Comparison of ENCODE assay signal across 31 cellular contexts in genomic region chr11:25576320-25576719, GRCh38.
"Had no signal": no experiment of that assay in that cellular context is flagged by ENCODE, and none has a peak within 500 bp of the region (broad histone marks: within the 10 kb centered on the region; RNA-seq: fewer than 3 reads in every experiment).

No MANE protein-coding gene starts in this region.

- H3K27ac ChIP-seq: colonic mucosa, epithelial cell of prostate, heart right ventricle, neural progenitor cell, parathyroid adenoma, right atrium auricular region, suprapubic skin, vagina had no signal

- H3K36me3 Mint-ChIP-seq: neural progenitor cell had no signal

- H3K9me3 Mint-ChIP-seq: endodermal cell, nephron, neural progenitor cell had no signal

- H3K4me3 Mint-ChIP-seq: dendritic cell treated with granulocyte-macrophage colony-stimulating factor and Interleukin-4, amounts not matched to agents 40 ng/mL and 50 ng/mL, for 4 days; endodermal cell; naive thymus-derived CD4-positive, alpha-beta T cell; nephron; neural progenitor cell; stimulated activated naive CD8-positive, alpha-beta T cell treated with anti-CD3 and anti-CD28 coated beads, Interleukin-15, amount 100 ng/mL, for 72 hours had no signal

- H3K4me1 Mint-ChIP-seq: naive thymus-derived CD4-positive, alpha-beta T cell; nephron; stimulated activated naive CD8-positive, alpha-beta T cell treated with anti-CD3 and anti-CD28 coated beads, Interleukin-15, amount 100 ng/mL, for 72 hours had no signal

- H3K4me1 ChIP-seq: colonic mucosa, heart right ventricle, parathyroid adenoma, right atrium auricular region, suprapubic skin, vagina had no signal

- ATAC-seq: esophagus mucosa; heart right ventricle; left colon; naive thymus-derived CD4-positive, alpha-beta T cell; sciatic nerve; stimulated activated naive CD8-positive, alpha-beta T cell treated with anti-CD3 and anti-CD28 coated beads, Interleukin-15, amount 100 ng/mL, for 72 hours had no signal

- H3K9me3 ChIP-seq: colonic mucosa, right atrium auricular region, suprapubic skin, vagina had no signal

- H3K27ac Mint-ChIP-seq: dendritic cell treated with granulocyte-macrophage colony-stimulating factor and Interleukin-4, amounts not matched to agents 40 ng/mL and 50 ng/mL, for 4 days; endodermal cell; naive thymus-derived CD4-positive, alpha-beta T cell; nephron; neural progenitor cell; progenitor cell of endocrine pancreas; stimulated activated naive CD8-positive, alpha-beta T cell treated with anti-CD3 and anti-CD28 coated beads, Interleukin-15, amount 100 ng/mL, for 72 hours had no signal

- H3K4me3 ChIP-seq: colonic mucosa, heart right ventricle, neural progenitor cell, right atrium auricular region, smooth muscle cell, suprapubic skin, vagina had no signal

- H3K27me3 ChIP-seq: colonic mucosa, heart right ventricle, right atrium auricular region, suprapubic skin, vagina had no signal

- H3K36me3 ChIP-seq: colonic mucosa, heart right ventricle, neural progenitor cell, right atrium auricular region, suprapubic skin, vagina had no signal

- DNase-seq: colonic mucosa; effector CD8-positive, alpha-beta T cell; endodermal cell; foreskin fibroblast; glutamatergic neuron; heart right ventricle; hippocampal formation; kidney glomerular epithelial cell; left colon; mesendoderm; midbrain; naive thymus-derived CD4-positive, alpha-beta T cell; stimulated activated CD4-positive, alpha-beta T cell treated with anti-CD3 and anti-CD28 coated beads, Interleukin-12 subunit alpha, Interleukin-12 subunit beta, amount 100 ng/mL, for 4 hours; stimulated activated CD4-positive, alpha-beta T cell treated with anti-CD3 and anti-CD28 coated beads, Interleukin-1b, Interleukin-23, amount 100 ng/mL, for 48 hours; stimulated activated CD4-positive, alpha-beta T cell treated with anti-CD3 and anti-CD28 coated beads, Interleukin-4, amount 100 ng/mL, for 1 hour; stimulated activated CD8-positive, alpha-beta memory T cell treated with anti-CD3 and anti-CD28 coated beads, Interleukin-4, amount 100 ng/mL, for 48 hours; stimulated activated naive CD4-positive, alpha-beta T cell; stimulated activated naive CD8-positive, alpha-beta T cell treated with anti-CD3 and anti-CD28 coated beads, Interleukin-15, amount 100 ng/mL, for 72 hours; trophoblast cell had no signal

- H3K27me3 Mint-ChIP-seq: dendritic cell treated with granulocyte-macrophage colony-stimulating factor and Interleukin-4, amounts not matched to agents 40 ng/mL and 50 ng/mL, for 4 days; naive thymus-derived CD4-positive, alpha-beta T cell; progenitor cell of endocrine pancreas; stimulated activated naive CD8-positive, alpha-beta T cell treated with anti-CD3 and anti-CD28 coated beads, Interleukin-15, amount 100 ng/mL, for 72 hours had no signal
